Comparison of ENCODE assay signal across 19 cellular contexts in the genomic region with DNA sequence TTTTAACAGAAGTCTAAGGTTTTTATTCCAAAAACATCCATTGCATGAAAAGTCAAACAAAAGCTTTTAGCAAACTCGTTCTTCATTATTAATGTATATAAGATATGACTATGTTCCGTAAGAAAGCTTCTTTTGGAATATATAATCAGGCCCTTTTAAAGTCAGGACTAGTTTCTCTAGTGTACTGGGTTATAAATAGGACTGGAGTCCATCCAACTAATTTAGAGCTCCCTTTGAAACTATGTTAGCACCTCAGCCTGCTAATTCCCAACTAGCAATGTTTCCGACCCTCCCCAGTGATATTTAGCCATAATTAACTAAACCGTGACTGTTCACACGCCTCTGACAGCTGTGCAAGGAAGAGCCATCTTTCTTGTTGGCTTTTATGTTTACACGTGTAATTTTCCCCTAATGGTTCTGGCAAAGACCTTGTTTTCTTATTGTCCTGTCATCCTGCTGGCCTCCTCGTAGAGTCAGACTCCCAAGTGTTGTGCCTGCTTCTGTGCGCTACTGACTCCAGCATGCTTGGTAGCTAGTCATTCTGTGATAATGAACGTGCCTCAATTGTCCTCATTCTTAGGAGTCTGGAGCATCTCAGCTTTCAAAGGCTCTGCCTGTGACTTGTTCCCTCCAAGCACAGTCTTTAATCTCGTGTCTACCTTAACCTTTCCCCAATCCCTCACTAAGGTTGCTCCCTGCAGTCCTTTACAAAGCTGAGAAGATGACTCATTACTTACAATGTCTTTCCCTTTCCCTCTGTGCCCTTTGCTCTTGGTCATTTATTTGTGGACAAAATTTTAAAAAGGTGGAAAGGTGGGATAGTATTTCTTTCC.
A peak's percentile ranks its signal among the peaks of the same experiment; 100 is the strongest.
DNase-seq lines count a peak whose midpoint lies in the region; ATAC-seq and TF ChIP-seq lines count a peak whose summit lies in the region.
"Had no signal": no experiment of that assay in that cellular context is flagged by ENCODE, and none has a peak within 500 bp of the region (broad histone marks: within the 10 kb centered on the region; RNA-seq: fewer than 3 reads in every experiment).

No MANE protein-coding gene starts in this region.

- H3K9me3 Mint-ChIP-seq in osteocyte (ENCODE audit: unreplicated experiment) = no peaks in the 10 kb centered on the region
- H3K9me3 Mint-ChIP-seq: activated CD4-positive, alpha-beta T cell treated with anti-CD3 and anti-CD28 coated beads, Interleukin-2, amount 10 ng/mL, durations not matched to agents 24 days and 14 days; activated naive CD4-positive, alpha-beta T cell treated with anti-CD3 and anti-CD28 coated beads, Interleukin-2, amount 10 ng/mL, durations not matched to agents 7 days and 5 days; stimulated activated naive B cell treated with anti-CD40 and anti-IgM and Interleukin-4, amounts not matched to agents 10 μg/mL and 1 μg/mL and 100 μg/mL, for 72 hours had no signal

- no peaks in the 10 kb centered on the region for H3K9me2 ChIP-seq in SK-N-SH

- no peaks in the 10 kb centered on the region for H3K27me3 Mint-ChIP-seq in osteocyte (ENCODE audit: unreplicated experiment)
- H3K27me3 Mint-ChIP-seq: activated naive CD4-positive, alpha-beta T cell treated with anti-CD3 and anti-CD28 coated beads, Interleukin-2, amount 10 ng/mL, durations not matched to agents 7 days and 5 days; stimulated activated naive B cell treated with anti-CD40 and anti-IgM and Interleukin-4, amounts not matched to agents 10 μg/mL and 1 μg/mL and 100 μg/mL, for 72 hours had no signal

- no peak for TF ChIP-seq POLR2A in transverse colon (IDR thresholded peaks at IDR 0.05)

- TF ChIP-seq EP300 in SK-N-SH (IDR thresholded peaks at IDR 0.05; ENCODE audit: borderline replicate concordance in 1 of 2, low read depth in 1 of 2, low read length in 1 of 2) (no peak), transverse colon (IDR thresholded peaks at IDR 0.05; ENCODE audit: low read depth) (no peak)

- POLR2A ChIA-PET in SK-N-SH (lab: Yijun Ruan, JAX) = no interaction called here

- no peak overlapping the region for H3K9ac ChIP-seq in SK-N-SH
- no peak overlapping the region for H3K9ac ChIP-seq in NT2/D1 (ENCODE audit: insufficient read length, low read depth)

- DNase-seq in SK-N-SH (no peak), NT2/D1 (ENCODE audit: low read depth, low spot score) (peak; percentile 3), right cardiac atrium (no peak), transverse colon (no peak), kidney glomerular epithelial cell (lab: John Stamatoyannopoulos, UW) (no peak), osteocyte (ENCODE audit: extremely low spot score, unreplicated experiment) (no peak)
- no peak for DNase-seq in stimulated activated CD4-positive, alpha-beta T cell treated with anti-CD3 and anti-CD28 coated beads, Interleukin-4, amount 100 ng/mL, for 24 hours
- DNase-seq: activated CD4-positive, alpha-beta T cell treated with anti-CD3 and anti-CD28 coated beads, Interleukin-2, amount 10 ng/mL, durations not matched to agents 24 days and 14 days; activated naive CD4-positive, alpha-beta T cell treated with anti-CD3 and anti-CD28 coated beads, Interleukin-2, amount 10 ng/mL, durations not matched to agents 7 days and 5 days; activated T-cell treated with anti-CD3 and anti-CD28 coated beads for 4 hours; gastrocnemius medialis; NCI-H187; NCI-H510A treated with DMSO at 0.1 percent for 48 hours; psoas muscle; stimulated activated CD4-positive, alpha-beta T cell treated with anti-CD3 and anti-CD28 coated beads, Interleukin-12 subunit alpha, Interleukin-12 subunit beta, amount 100 ng/mL, for 4 hours; stimulated activated naive B cell treated with anti-CD40 and anti-IgM and Interleukin-4, amounts not matched to agents 10 μg/mL and 1 μg/mL and 100 μg/mL, for 72 hours had no signal

- ATAC-seq in SK-N-SH treated with all-trans-retinoic acid at 6 μM for 48 hours = peak; percentile 34; the same call in 1 of the 3 replicates
- no peak for ATAC-seq in right cardiac atrium
- ATAC-seq: psoas muscle; stimulated activated naive B cell treated with anti-CD40 and anti-IgM and Interleukin-4, amounts not matched to agents 10 μg/mL and 1 μg/mL and 100 μg/mL, for 72 hours had no signal

- TF ChIP-seq RAD21 in SK-N-SH (IDR thresholded peaks at IDR 0.05; ENCODE audit: low read length) = no peak

- H3K9me3 ChIP-seq in SK-N-SH (no peaks in the 10 kb centered on the region), NT2/D1 (ENCODE audit: insufficient read depth, low read length) (no peaks in the 10 kb centered on the region), right cardiac atrium (ENCODE audit: control insufficient read depth, low read length) (no peaks in the 10 kb centered on the region), transverse colon (no peaks in the 10 kb centered on the region)
- H3K9me3 ChIP-seq: gastrocnemius medialis, psoas muscle had no signal

- intact Hi-C loops in right cardiac atrium (cut with DNase I) (no loop called here), transverse colon (cut with DNase I; ENCODE audit: low total_unique reads) (no loop called here)

- CTCF ChIA-PET in SK-N-SH (lab: Yijun Ruan, JAX) = no interaction called here

- in situ Hi-C loops in transverse colon (cut with MboI; ENCODE audit: low pct_ligation_motif_present in 1 of 4, low pct_unique_long_range_greater_than_20kb in 1 of 4, low sequenced_read_pairs in 3 of 4) = no loop called here

- no peak overlapping the region for H3K4me3 ChIP-seq in SK-N-SH (ENCODE audit: low read depth in 2 of 2, low read length in 1 of 2)
- no peak overlapping the region for H3K4me3 ChIP-seq in NT2/D1 (ENCODE audit: insufficient read length, low read depth)
- no peak overlapping the region for H3K4me3 ChIP-seq in right cardiac atrium (ENCODE audit: low read length)
- no peak overlapping the region for H3K4me3 ChIP-seq in transverse colon
- H3K4me3 ChIP-seq: coronary artery, gastrocnemius medialis, psoas muscle had no signal

- H2AFZ ChIP-seq in SK-N-SH (ENCODE audit: low read depth) = no peak overlapping the region

- H3K4me1 Mint-ChIP-seq in osteocyte (ENCODE audit: unreplicated experiment) = no peaks in the 10 kb centered on the region
- H3K4me1 Mint-ChIP-seq: activated CD4-positive, alpha-beta T cell treated with anti-CD3 and anti-CD28 coated beads, Interleukin-2, amount 10 ng/mL, durations not matched to agents 24 days and 14 days; activated naive CD4-positive, alpha-beta T cell treated with anti-CD3 and anti-CD28 coated beads, Interleukin-2, amount 10 ng/mL, durations not matched to agents 7 days and 5 days; CD14-positive monocyte; stimulated activated naive B cell treated with anti-CD40 and anti-IgM and Interleukin-4, amounts not matched to agents 10 μg/mL and 1 μg/mL and 100 μg/mL, for 72 hours had no signal

- H3K36me3 Mint-ChIP-seq in osteocyte (ENCODE audit: unreplicated experiment) = peaks cover 29% of the 10 kb centered on the region
- H3K36me3 Mint-ChIP-seq: activated naive CD4-positive, alpha-beta T cell treated with anti-CD3 and anti-CD28 coated beads, Interleukin-2, amount 10 ng/mL, durations not matched to agents 7 days and 5 days; CD14-positive monocyte; stimulated activated naive B cell treated with anti-CD40 and anti-IgM and Interleukin-4, amounts not matched to agents 10 μg/mL and 1 μg/mL and 100 μg/mL, for 72 hours had no signal

- peaks cover 14% of the 10 kb centered on the region for H3F3A ChIP-seq in SK-N-SH (replicated peaks; ENCODE audit: insufficient read depth)

- no peak overlapping the region for H3K4me2 ChIP-seq in SK-N-SH

- no peaks in the 10 kb centered on the region for H3K4me1 ChIP-seq in SK-N-SH (ENCODE audit: control insufficient read depth in 1 of 2, insufficient read depth in 2 of 2, low read depth in 1 of 2, low read length in 1 of 2)
- H3K4me1 ChIP-seq in NT2/D1 (ENCODE audit: insufficient read depth, insufficient read length) = no peaks in the 10 kb centered on the region
- peaks cover 5% of the 10 kb centered on the region for H3K4me1 ChIP-seq in right cardiac atrium (ENCODE audit: control insufficient read depth, insufficient read depth, low read length)
- peaks cover 0 to 17% (median 5%) of the 10 kb centered on the region in 4 donors for H3K4me1 ChIP-seq in transverse colon
- H3K4me1 ChIP-seq: psoas muscle had no signal

- H4K20me1 ChIP-seq in SK-N-SH (ENCODE audit: insufficient read depth) = no peaks in the 10 kb centered on the region

- H3K79me2 ChIP-seq in SK-N-SH (ENCODE audit: insufficient read depth) = peaks cover 7% of the 10 kb centered on the region

- H3K36me3 ChIP-seq in SK-N-SH (replicated peaks in 1 of 2; ENCODE audit: control insufficient read depth in 1 of 2, insufficient read depth in 2 of 2, low read length in 1 of 2) (peaks cover 38 to 93% of the 10 kb centered on the region in 2 experiments), NT2/D1 (ENCODE audit: insufficient read depth, insufficient read length, low read length) (no peaks in the 10 kb centered on the region), transverse colon (no peaks in the 10 kb centered on the region)
- H3K36me3 ChIP-seq: gastrocnemius medialis had no signal

- no peak for TF ChIP-seq CTCF in SK-N-SH (IDR thresholded peaks at IDR 0.05)
- TF ChIP-seq CTCF in transverse colon (IDR thresholded peaks at IDR 0.05) = no peak
- no peak for TF ChIP-seq CTCF in osteocyte (IDR thresholded peaks at IDR 0.05)

- no peak overlapping the region for H3K4me3 Mint-ChIP-seq in osteocyte (ENCODE audit: unreplicated experiment)
- H3K4me3 Mint-ChIP-seq: activated CD4-positive, alpha-beta T cell treated with anti-CD3 and anti-CD28 coated beads, Interleukin-2, amount 10 ng/mL, durations not matched to agents 24 days and 14 days; activated naive CD4-positive, alpha-beta T cell treated with anti-CD3 and anti-CD28 coated beads, Interleukin-2, amount 10 ng/mL, durations not matched to agents 7 days and 5 days; CD14-positive monocyte; stimulated activated naive B cell treated with anti-CD40 and anti-IgM and Interleukin-4, amounts not matched to agents 10 μg/mL and 1 μg/mL and 100 μg/mL, for 72 hours had no signal

- H3K27ac ChIP-seq in SK-N-SH (ENCODE audit: low read depth in 2 of 2, low read length in 1 of 2) = peak overlapping the region in 1 of 2 experiments; percentile 50; a peak in 2 of 4 replicates
- peak overlapping the region; percentile 42 for H3K27ac ChIP-seq in right cardiac atrium (ENCODE audit: low read length)
- peak overlapping the region; percentile 24 to 52 (median 36) for H3K27ac ChIP-seq in transverse colon
- H3K27ac ChIP-seq: gastrocnemius medialis, psoas muscle had no signal

- WGBS in SK-N-SH (ENCODE audit: low lambda C conversion rate) = 53% methylated on average over 10 of the region's 10 CpGs
- 58% methylated on average over 10 of the region's 10 CpGs for WGBS in right cardiac atrium
- WGBS in transverse colon (ENCODE audit: low coverage in 1 of 2), 2 donors = 53% methylated on average over 10 of the region's 10 CpGs

- H3K27ac Mint-ChIP-seq in osteocyte (ENCODE audit: unreplicated experiment) = no peak overlapping the region
- H3K27ac Mint-ChIP-seq: activated CD4-positive, alpha-beta T cell treated with anti-CD3 and anti-CD28 coated beads, Interleukin-2, amount 10 ng/mL, durations not matched to agents 24 days and 14 days; activated naive CD4-positive, alpha-beta T cell treated with anti-CD3 and anti-CD28 coated beads, Interleukin-2, amount 10 ng/mL, durations not matched to agents 7 days and 5 days; stimulated activated naive B cell treated with anti-CD40 and anti-IgM and Interleukin-4, amounts not matched to agents 10 μg/mL and 1 μg/mL and 100 μg/mL, for 72 hours had no signal

- no peaks in the 10 kb centered on the region for H3K27me3 ChIP-seq in SK-N-SH (ENCODE audit: insufficient read depth)
- no peaks in the 10 kb centered on the region for H3K27me3 ChIP-seq in NT2/D1 (ENCODE audit: insufficient read depth, insufficient read length)
- no peaks in the 10 kb centered on the region for H3K27me3 ChIP-seq in right cardiac atrium (ENCODE audit: control insufficient read depth, insufficient read depth)
- H3K27me3 ChIP-seq in transverse colon = no peaks in the 10 kb centered on the region
- H3K27me3 ChIP-seq: gastrocnemius medialis had no signal
